Comparison of ENCODE assay signal across 8 cellular contexts in the genomic region with DNA sequence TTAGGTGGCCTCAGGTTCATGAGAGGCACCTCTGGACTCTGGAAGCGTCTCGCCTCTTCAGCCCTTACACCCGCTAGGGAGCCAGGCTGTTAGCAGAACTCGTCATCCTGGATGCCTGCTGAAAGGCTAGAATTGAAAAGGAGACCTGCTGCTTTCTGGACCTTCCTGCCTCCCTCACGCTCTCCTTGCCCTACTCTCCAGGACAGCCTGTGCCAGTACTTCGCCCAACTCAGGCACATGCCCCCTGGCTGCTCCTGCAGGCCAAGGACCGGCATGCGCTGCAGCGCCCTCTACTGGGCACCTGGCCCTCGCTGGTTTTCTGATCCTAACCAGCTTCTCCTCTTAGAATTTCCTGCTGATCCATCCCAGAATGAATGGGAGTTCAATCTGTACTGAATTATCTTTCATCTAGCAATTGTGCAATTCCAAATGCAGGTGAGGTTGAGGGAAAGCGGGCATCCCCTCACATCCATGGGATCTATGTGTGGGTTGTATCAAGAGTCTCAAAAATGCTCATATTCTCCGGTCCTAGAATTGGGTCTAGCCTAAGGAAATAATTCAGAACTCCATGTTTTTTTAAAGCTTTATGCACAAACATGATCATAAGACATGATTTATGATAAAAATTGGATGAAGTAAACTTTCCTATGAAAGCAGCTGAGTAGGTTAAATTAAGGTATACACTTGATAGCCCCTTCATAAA.
DNase-seq lines count a peak whose midpoint lies in the region; ATAC-seq and TF ChIP-seq lines count a peak whose summit lies in the region.

No MANE protein-coding gene starts in this region.

- H3K4me3 Mint-ChIP-seq in T-helper 2 cell treated with Interferon-gamma antibody and Interleukin-4, amounts not matched to agents 5 μg/mL and 100 μg/mL, for 36 hours = no peak overlapping the region
- H3K4me3 Mint-ChIP-seq in activated naive CD8-positive, alpha-beta T cell treated with anti-CD3 and anti-CD28 coated beads, Interleukin-2, amount 50 U/mL, for 24 hours = no peak overlapping the region

- no peak overlapping the region for H3K4me3 ChIP-seq in LNCaP clone FGC (ENCODE audit: low read depth, low read length)
- no peak overlapping the region for H3K4me3 ChIP-seq in right atrium auricular region

- peak; percentile 42 for ATAC-seq in activated naive CD8-positive, alpha-beta T cell treated with anti-CD3 and anti-CD28 coated beads, Interleukin-2, amount 50 U/mL, for 24 hours
- no peak for ATAC-seq in HG03039 (IDR thresholded peaks at IDR 0.05; ENCODE audit: unreplicated experiment)
- no peak for ATAC-seq in GM21447 (IDR thresholded peaks at IDR 0.05; ENCODE audit: unreplicated experiment)

- H3K9me3 ChIP-seq in right atrium auricular region = no peaks in the 10 kb centered on the region

- H3K27me3 ChIP-seq in right atrium auricular region = no peaks in the 10 kb centered on the region

- H3K4me1 ChIP-seq in right atrium auricular region = peaks cover 0 to 18% of the 10 kb centered on the region in 2 donors

- no peaks in the 10 kb centered on the region for H3K9me3 Mint-ChIP-seq in T-helper 2 cell treated with Interferon-gamma antibody and Interleukin-4, amounts not matched to agents 5 μg/mL and 100 μg/mL, for 36 hours
- no peaks in the 10 kb centered on the region for H3K9me3 Mint-ChIP-seq in activated naive CD8-positive, alpha-beta T cell treated with anti-CD3 and anti-CD28 coated beads, Interleukin-2, amount 50 U/mL, for 24 hours

- DNase-seq in Daoy (ENCODE audit: low read depth) (peak; percentile 67), LNCaP clone FGC (ENCODE audit: low read depth) (no peak), right atrium auricular region (ENCODE audit: low spot score) (peak; percentile 66)
- DNase-seq in T-helper 2 cell treated with Interferon-gamma antibody and Interleukin-4, amounts not matched to agents 5 μg/mL and 100 μg/mL, for 36 hours (ENCODE audit: low spot score) = peak; percentile 58
- DNase-seq in activated naive CD8-positive, alpha-beta T cell treated with anti-CD3 and anti-CD28 coated beads, Interleukin-2, amount 50 U/mL, for 24 hours = peak; percentile 87
- peak; percentile 33 to 69 for DNase-seq in stimulated activated CD4-positive, alpha-beta T cell treated with anti-CD3 and anti-CD28 coated beads, Interleukin-12 subunit alpha, Interleukin-12 subunit beta, amount 100 ng/mL, for 24 hours (ENCODE audit: low read depth in 2 of 2)

- H3K4me1 Mint-ChIP-seq in T-helper 2 cell treated with Interferon-gamma antibody and Interleukin-4, amounts not matched to agents 5 μg/mL and 100 μg/mL, for 36 hours (ENCODE audit: low read depth) = peaks cover 3% of the 10 kb centered on the region
- no peaks in the 10 kb centered on the region for H3K4me1 Mint-ChIP-seq in activated naive CD8-positive, alpha-beta T cell treated with anti-CD3 and anti-CD28 coated beads, Interleukin-2, amount 50 U/mL, for 24 hours

- no peaks in the 10 kb centered on the region for H3K27me3 Mint-ChIP-seq in T-helper 2 cell treated with Interferon-gamma antibody and Interleukin-4, amounts not matched to agents 5 μg/mL and 100 μg/mL, for 36 hours (ENCODE audit: low read depth)
- no peaks in the 10 kb centered on the region for H3K27me3 Mint-ChIP-seq in activated naive CD8-positive, alpha-beta T cell treated with anti-CD3 and anti-CD28 coated beads, Interleukin-2, amount 50 U/mL, for 24 hours

- TF ChIP-seq CTCF in LNCaP clone FGC (IDR thresholded peaks at IDR 0.05; ENCODE audit: control insufficient read depth, extremely low read depth, insufficient read depth) = peak; percentile 85
- TF ChIP-seq CTCF in right atrium auricular region (IDR thresholded peaks at IDR 0.05) = peak; percentile 60 to 88

- H3K27ac ChIP-seq in right atrium auricular region = peak overlapping the region in 1 of 2 donors; percentile 41

- peaks cover 48% of the 10 kb centered on the region for H3K36me3 ChIP-seq in right atrium auricular region

- H3K27ac Mint-ChIP-seq in T-helper 2 cell treated with Interferon-gamma antibody and Interleukin-4, amounts not matched to agents 5 μg/mL and 100 μg/mL, for 36 hours = peak overlapping the region; percentile 63
- H3K27ac Mint-ChIP-seq in activated naive CD8-positive, alpha-beta T cell treated with anti-CD3 and anti-CD28 coated beads, Interleukin-2, amount 50 U/mL, for 24 hours = peak overlapping the region; percentile 52

- peaks cover 31% of the 10 kb centered on the region for H3K36me3 Mint-ChIP-seq in T-helper 2 cell treated with Interferon-gamma antibody and Interleukin-4, amounts not matched to agents 5 μg/mL and 100 μg/mL, for 36 hours (ENCODE audit: low read depth)
- peaks cover 9% of the 10 kb centered on the region for H3K36me3 Mint-ChIP-seq in activated naive CD8-positive, alpha-beta T cell treated with anti-CD3 and anti-CD28 coated beads, Interleukin-2, amount 50 U/mL, for 24 hours (ENCODE audit: low read depth)
